Comparison of ENCODE assay signal across 29 cellular contexts in the genomic region with DNA sequence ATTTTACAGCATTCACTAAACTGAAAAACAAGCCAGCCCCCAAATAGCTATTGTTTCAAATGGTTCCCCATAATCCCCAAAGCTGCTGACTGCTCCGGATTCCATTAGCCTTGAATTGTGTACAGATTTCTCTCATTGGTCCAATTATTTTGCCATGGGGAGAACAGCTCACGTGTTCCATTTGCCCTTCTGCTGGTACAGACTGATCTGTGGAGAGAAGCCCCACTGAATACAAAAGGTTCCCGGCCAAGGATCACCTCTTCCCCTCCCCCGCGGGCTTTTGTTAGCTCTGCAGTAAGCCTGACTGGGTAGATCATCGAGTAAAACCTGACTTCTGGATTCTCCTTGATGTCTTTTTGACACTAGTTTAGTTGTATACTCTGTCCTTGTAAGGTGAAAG. TPM values are rescaled to one million over a fixed set of nuclear protein-coding genes. Genes with fewer than 3 reads are reported as not detected.
"Had no signal": no experiment of that assay in that cellular context is flagged by ENCODE, and none has a peak within 500 bp of the region (broad histone marks: within the 10 kb centered on the region; RNA-seq: fewer than 3 reads in every experiment).

No MANE protein-coding gene starts in this region.

- H3K9me3 ChIP-seq: breast epithelium, gastroesophageal sphincter, ovary, sigmoid colon, SK-N-SH, suprapubic skin, tibial artery, upper lobe of right lung had no signal

- H3K4me3 ChIP-seq: breast epithelium, coronary artery, gastroesophageal sphincter, ovary, sigmoid colon, smooth muscle cell, suprapubic skin, tibial artery, upper lobe of right lung had no signal

- H3K4me1 ChIP-seq: breast epithelium, suprapubic skin, tibial artery, upper lobe of right lung had no signal

- H3K27me3 ChIP-seq: breast epithelium, gastroesophageal sphincter, ovary, sigmoid colon, suprapubic skin, tibial artery, upper lobe of right lung had no signal

- H3K36me3 ChIP-seq: ovary had no signal

- H3K4me2 ChIP-seq: SK-N-SH, smooth muscle cell had no signal

- H3K9ac ChIP-seq: SK-N-SH had no signal

- DNase-seq: activated CD4-positive, alpha-beta T cell treated with anti-CD3 and anti-CD28 coated beads for 1 hour; activated CD4-positive, alpha-beta T cell treated with anti-CD3 and anti-CD28 coated beads, Interleukin-2, amount 50 U/mL, for 1 hour; activated CD8-positive, alpha-beta T cell treated with anti-CD3 and anti-CD28 coated beads for 36 hours; activated naive CD8-positive, alpha-beta T cell treated with anti-CD3 and anti-CD28 coated beads, Interleukin-2, amount 50 U/mL, for 24 hours; activated T-cell treated with anti-CD3 and anti-CD28 coated beads, Interleukin-2, amount 50 U/mL, for 4 hours; effector memory CD8-positive, alpha-beta T cell; erythroblast; hippocampal formation; immature natural killer cell; mammary epithelial cell; naive thymus-derived CD8-positive, alpha-beta T cell; sigmoid colon; SK-N-SH; stimulated activated CD4-positive, alpha-beta T cell treated with anti-CD3 and anti-CD28 coated beads, Interleukin-1b, Interleukin-23, amount 100 ng/mL, for 48 hours; stimulated activated naive CD4-positive, alpha-beta T cell; SW 1271; T-helper 2 cell; tibial artery; upper lobe of right lung had no signal

- H3K27ac ChIP-seq: breast epithelium, coronary artery, gastroesophageal sphincter, ovary, sigmoid colon, suprapubic skin, tibial artery, upper lobe of right lung had no signal

- ATAC-seq: activated CD8-positive, alpha-beta T cell treated with anti-CD3 and anti-CD28 coated beads for 36 hours; activated naive CD8-positive, alpha-beta T cell treated with anti-CD3 and anti-CD28 coated beads, Interleukin-2, amount 50 U/mL, for 24 hours; activated T-cell treated with anti-CD3 and anti-CD28 coated beads, Interleukin-2, amount 50 U/mL, for 4 hours; activated T-helper 17 cell treated with anti-CD3 and anti-CD28 coated beads, Interleukin-2, amount 50 U/mL, for 72 hours; effector memory CD8-positive, alpha-beta T cell; gastroesophageal sphincter; naive thymus-derived CD8-positive, alpha-beta T cell; upper lobe of right lung had no signal

RNA-seq across cellular contexts. Expression of a gene that starts 9.1 kb away (rescaled TPM):
- polyA plus RNA-seq: naive thymus-derived CD8-positive, alpha-beta T cell had no signal

RNA-seq across cellular contexts. Expression of a gene that starts 30.7 kb away (rescaled TPM):
- total RNA-seq: kidney epithelial cell had no signal
- polyA plus RNA-seq: fibroblast of lung; immature natural killer cell; naive thymus-derived CD8-positive, alpha-beta T cell had no signal

RNA-seq across cellular contexts. Expression of a gene that starts 46.1 kb away (rescaled TPM):
- total RNA-seq: fibroblast of lung, fibroblast of villous mesenchyme, sigmoid colon had no signal
- polyA plus RNA-seq: fibroblast of lung had no signal
